11 cellular contexts compared by ENCODE assay signal in genomic region chr19:49058592-49058991, GRCh38. TPM values are rescaled to one million over a fixed set of nuclear protein-coding genes. Genes with fewer than 3 reads are reported as not detected.
DNase-seq lines count a peak whose midpoint lies in the region; ATAC-seq and TF ChIP-seq lines count a peak whose summit lies in the region.
"Had no signal": no experiment of that assay in that cellular context is flagged by ENCODE, and none has a peak within 500 bp of the region (broad histone marks: within the 10 kb centered on the region; RNA-seq: fewer than 3 reads in every experiment).

No MANE protein-coding gene starts in this region.

- no peaks in the 10 kb centered on the region for H3K36me3 ChIP-seq in BE2C
- no peaks in the 10 kb centered on the region for H3K36me3 ChIP-seq in PC-3 (ENCODE audit: low read depth, low read length)
- H3K36me3 ChIP-seq: SJSA1 had no signal

- no peak for TF ChIP-seq CTCF in BE2C (IDR thresholded peaks at IDR 0.05; ENCODE audit: low read depth, low read length)
- no peak for TF ChIP-seq CTCF in progenitor cell of endocrine pancreas (IDR thresholded peaks at IDR 0.05; ENCODE audit: unreplicated experiment)
- no peak for TF ChIP-seq CTCF in PC-3 (conservative IDR thresholded peaks at IDR 0.05; ENCODE audit: low read depth, low read length)

- DNase-seq in BE2C (peak; percentile 64), ELF-1 (ENCODE audit: low read depth, low spot score) (peak; percentile 27), islet precursor cell (peak; percentile 63), progenitor cell of endocrine pancreas (ENCODE audit: low spot score, unreplicated experiment) (no peak), NCI-H1694 treated with DMSO at 0.1 percent for 48 hours (lab: John Stamatoyannopoulos, UW) (no peak), PC-3 (no peak)
- DNase-seq in activated naive CD8-positive, alpha-beta T cell treated with anti-CD3 and anti-CD28 coated beads for 36 hours, result peak; percentile 46
- DNase-seq: NCI-H226 had no signal

- H3K27ac Mint-ChIP-seq in activated naive CD8-positive, alpha-beta T cell treated with anti-CD3 and anti-CD28 coated beads for 36 hours, result no peak overlapping the region
- H3K27ac Mint-ChIP-seq in progenitor cell of endocrine pancreas, result no peak overlapping the region

- peaks cover 12% of the 10 kb centered on the region for H3K4me1 ChIP-seq in BE2C
- peaks cover 4% of the 10 kb centered on the region; the same call in 1 of the 2 replicates for H3K4me1 ChIP-seq in PC-3 (ENCODE audit: insufficient read depth, low read length)

- no peaks in the 10 kb centered on the region for H3K9me3 ChIP-seq in BE2C
- H3K9me3 ChIP-seq in PC-3 (ENCODE audit: low read length), result no peaks in the 10 kb centered on the region
- H3K9me3 ChIP-seq: SJSA1 had no signal

- H3K27me3 ChIP-seq in BE2C (peaks cover 16% of the 10 kb centered on the region), PC-3 (ENCODE audit: low read length) (no peaks in the 10 kb centered on the region)
- H3K27me3 ChIP-seq: SJSA1 had no signal

- H3K4me3 ChIP-seq in BE2C (ENCODE audit: low read depth, low read length) (no peak overlapping the region), PC-3 (ENCODE audit: low read length) (no peak overlapping the region)

- no peak overlapping the region for H3K9ac ChIP-seq in PC-3 (ENCODE audit: low read length)

- no peak overlapping the region for H3K27ac ChIP-seq in PC-3 (ENCODE audit: low read length)
- H3K27ac ChIP-seq: SJSA1 had no signal

- H4K20me1 ChIP-seq in PC-3 (ENCODE audit: low read length), result no peaks in the 10 kb centered on the region

- POLR2A ChIA-PET in PC-3 (lab: Charles Lee; ENCODE audit: unreplicated experiment), result no interaction called here

- no peaks in the 10 kb centered on the region for H3K36me3 Mint-ChIP-seq in activated naive CD8-positive, alpha-beta T cell treated with anti-CD3 and anti-CD28 coated beads for 36 hours
- H3K36me3 Mint-ChIP-seq in progenitor cell of endocrine pancreas (ENCODE audit: insufficient read depth), result no peaks in the 10 kb centered on the region

- H3K27me3 Mint-ChIP-seq in activated naive CD8-positive, alpha-beta T cell treated with anti-CD3 and anti-CD28 coated beads for 36 hours, result peaks cover 64% of the 10 kb centered on the region
- peaks cover 72% of the 10 kb centered on the region for H3K27me3 Mint-ChIP-seq in progenitor cell of endocrine pancreas

- no peak overlapping the region for H3K4me3 Mint-ChIP-seq in activated naive CD8-positive, alpha-beta T cell treated with anti-CD3 and anti-CD28 coated beads for 36 hours
- no peak overlapping the region for H3K4me3 Mint-ChIP-seq in progenitor cell of endocrine pancreas (ENCODE audit: low read depth)

- H2AFZ ChIP-seq in PC-3 (ENCODE audit: low read length), result no peak overlapping the region

- intact Hi-C loops in PC-3 (cut with micrococcal nuclease), result no loop called here

- CTCF ChIA-PET in PC-3 (lab: Charles Lee), result no interaction called here

- H3K9me3 Mint-ChIP-seq in activated naive CD8-positive, alpha-beta T cell treated with anti-CD3 and anti-CD28 coated beads for 36 hours, result no peaks in the 10 kb centered on the region
- no peaks in the 10 kb centered on the region for H3K9me3 Mint-ChIP-seq in progenitor cell of endocrine pancreas (ENCODE audit: low read depth)

- ATAC-seq in PC-3, result no peak

- no peaks in the 10 kb centered on the region for H3K9me2 ChIP-seq in PC-3 (replicated peaks; ENCODE audit: low read length)

- H3K4me2 ChIP-seq in PC-3 (ENCODE audit: low read length), result no peak overlapping the region

- H3K4me1 Mint-ChIP-seq in activated naive CD8-positive, alpha-beta T cell treated with anti-CD3 and anti-CD28 coated beads for 36 hours, result peaks cover 12% of the 10 kb centered on the region
- peaks cover 4% of the 10 kb centered on the region for H3K4me1 Mint-ChIP-seq in progenitor cell of endocrine pancreas (ENCODE audit: low read depth)

- no TSS peak for BruUV-seq in PC-3 (replicated peaks; lab: Mats Ljungman, UMichigan)

- H3F3A ChIP-seq in PC-3 (ENCODE audit: low read length, unreplicated experiment), result no peaks in the 10 kb centered on the region

- no peaks in the 10 kb centered on the region for H3K79me2 ChIP-seq in PC-3 (ENCODE audit: low read length)

RNA-seq across cellular contexts. Expression of gene CGB7, which starts 1.0 kb away (rescaled TPM):
- polyA plus RNA-seq in BE2C (2012; ENCODE audit: insufficient read depth, insufficient read length, low read depth), result not detected
- not detected for total RNA-seq in activated naive CD8-positive, alpha-beta T cell treated with anti-CD3 and anti-CD28 coated beads for 36 hours
- total RNA-seq in progenitor cell of endocrine pancreas (0.38 and 0.80 TPM in 2 replicates), PC-3 (2014; rRNA removed) (0.04 and 0.63 TPM in 2 replicates)
- total RNA-seq: cerebellum had no signal

RNA-seq across cellular contexts. Expression of gene NTF4, which starts 6.0 kb away (rescaled TPM):
- not detected for polyA plus RNA-seq in BE2C (2012; ENCODE audit: insufficient read depth, insufficient read length, low read depth)
- not detected for total RNA-seq in activated naive CD8-positive, alpha-beta T cell treated with anti-CD3 and anti-CD28 coated beads for 36 hours
- total RNA-seq in progenitor cell of endocrine pancreas (0.91 and 1.5 TPM in 2 replicates), PC-3 (2014; rRNA removed) (0.18 and 1.6 TPM in 2 replicates)
- total RNA-seq: cerebellum, SJSA1 had no signal

RNA-seq across cellular contexts. Expression of gene CGB8, which starts 9.7 kb away (rescaled TPM):
- not detected for polyA plus RNA-seq in BE2C (2012; ENCODE audit: insufficient read depth, insufficient read length, low read depth)
- not detected for total RNA-seq in activated naive CD8-positive, alpha-beta T cell treated with anti-CD3 and anti-CD28 coated beads for 36 hours
- total RNA-seq in progenitor cell of endocrine pancreas, result not detected in 2 replicates
- 1.2 and 2.2 TPM in 2 replicates for total RNA-seq in PC-3 (2014; rRNA removed)
- total RNA-seq: cerebellum, mucosa of gallbladder had no signal

RNA-seq across cellular contexts. Expression of gene KCNA7, which starts 13.9 kb away (rescaled TPM):
- polyA plus RNA-seq in BE2C (2012; ENCODE audit: insufficient read depth, insufficient read length, low read depth), result not detected
- not detected for total RNA-seq in activated naive CD8-positive, alpha-beta T cell treated with anti-CD3 and anti-CD28 coated beads for 36 hours
- not detected in 2 replicates for total RNA-seq in progenitor cell of endocrine pancreas
- total RNA-seq in PC-3 (2014; rRNA removed), result not detected in 2 replicates
- total RNA-seq: cerebellum, mucosa of gallbladder, SJSA1 had no signal

RNA-seq across cellular contexts. Expression of gene CGB5, which starts 14.9 kb away (rescaled TPM):
- not detected for polyA plus RNA-seq in BE2C (2012; ENCODE audit: insufficient read depth, insufficient read length, low read depth)
- not detected for total RNA-seq in activated naive CD8-positive, alpha-beta T cell treated with anti-CD3 and anti-CD28 coated beads for 36 hours
- not detected in 2 replicates for total RNA-seq in progenitor cell of endocrine pancreas
- total RNA-seq in PC-3 (2014; rRNA removed), result 0.52 TPM in 1 of 2 replicates, not detected in the other
- total RNA-seq: cerebellum, mucosa of gallbladder, SJSA1 had no signal

Comparison
In these comparisons a context has a peak if more than half of its experiments do, and no peak if none do; other contexts are left out.
1. DNase-seq: peak in BE2C (single experiment), ELF-1 (single experiment), activated naive CD8-positive, alpha-beta T cell treated with anti-CD3 and anti-CD28 coated beads for 36 hours (single experiment) and islet precursor cell (single experiment); none in progenitor cell of endocrine pancreas (single experiment), NCI-H1694 treated with DMSO at 0.1 percent for 48 hours (single experiment) and PC-3 (single experiment).